In genomic region chr5:76082790-76083554, GRCh38 we compare ENCODE assay signal across 8 cellular contexts. TPM values are rescaled to one million over a fixed set of nuclear protein-coding genes. Genes with fewer than 3 reads are reported as not detected.
A peak's percentile ranks its signal among the peaks of the same experiment; 100 is the strongest.
DNase-seq lines count a peak whose midpoint lies in the region; ATAC-seq, FAIRE-seq and TF ChIP-seq lines count a peak whose summit lies in the region.

Gene SV2C (plus strand): TSS chr5:76083383. CDS start chr5:76131751, 48,368 bp downstream.

- intact Hi-C loops in kidney (cut with DNase I): no loop called here

- H3K4me1 ChIP-seq in kidney (ENCODE audit: control insufficient read depth in 1 of 2, insufficient read depth in 1 of 2, low read depth in 1 of 2, low read length in 2 of 2): peaks cover 0 to 9% of the 10 kb centered on the region in 2 donors

- H3K9ac ChIP-seq in kidney (ENCODE audit: low read length in 2 of 2): no peak within 1 kb of the TSS

- no peaks in the 10 kb centered on the region for H3K9me3 ChIP-seq in kidney (ENCODE audit: control insufficient read depth in 1 of 2, low read length in 2 of 2)

- H3K4me3 ChIP-seq in kidney (ENCODE audit: low read length in 2 of 2): no peak within 1 kb of the TSS

- no peak for FAIRE-seq in kidney (lab: Jason Lieb, UNC)

- no peaks in the 10 kb centered on the region for H3K36me3 ChIP-seq in kidney (ENCODE audit: control insufficient read depth in 1 of 2, insufficient read depth in 2 of 2, low read length in 2 of 2)

- TF ChIP-seq CTCF in kidney (IDR thresholded peaks at IDR 0.05; ENCODE audit: borderline replicate concordance, extremely low read depth, insufficient read depth): no peak

- no peak within 1 kb of the TSS for H3K27ac ChIP-seq in kidney (ENCODE audit: low read depth in 2 of 2, low read length in 2 of 2)

- no peak for ATAC-seq in HG02870 (IDR thresholded peaks at IDR 0.05; ENCODE audit: unreplicated experiment)

- peak; percentile 78 for DNase-seq in D341Med (ENCODE audit: low spot score)
- DNase-seq in Kasumi-1 (lab: John Stamatoyannopoulos, UW): peak; percentile 22 to 23
- DNase-seq in activated naive CD4-positive, alpha-beta T cell treated with anti-CD3 and anti-CD28 coated beads, Interleukin-2, amount 50 U/mL, for 16 hours: peak; percentile 39
- DNase-seq in kidney: peak; percentile 57
- peak; percentile 58 for DNase-seq in stimulated activated CD8-positive, alpha-beta memory T cell treated with anti-CD3 and anti-CD28 coated beads, Interleukin-4, amount 100 ng/mL, for 48 hours
- no peak for DNase-seq in HuH-7.5 (ENCODE audit: low spot score)
- DNase-seq in HUDEP-2 (lab: John Stamatoyannopoulos, UW; ENCODE audit: unreplicated experiment in 76 of 76): no peak

RNA-seq across cellular contexts. Expression of gene SV2C, which starts in this region (rescaled TPM):
- total RNA-seq in kidney: 0.13 TPM
- polyA plus RNA-seq in kidney (ENCODE audit: insufficient read depth, low read depth, low replicate concordance): not detected

Comparison
In these comparisons a context has a peak if more than half of its experiments do, and no peak if none do; other contexts are left out.
1. Peak in DNase-seq in kidney; RNA of the gene not detected or under 1 TPM.
2. DNase-seq: peak in D341Med (single experiment), Kasumi-1 (2 of 2), activated naive CD4-positive, alpha-beta T cell treated with anti-CD3 and anti-CD28 coated beads, Interleukin-2, amount 50 U/mL, for 16 hours (single experiment) and stimulated activated CD8-positive, alpha-beta memory T cell treated with anti-CD3 and anti-CD28 coated beads, Interleukin-4, amount 100 ng/mL, for 48 hours (single experiment); none in HuH-7.5 (single experiment) and HUDEP-2 (0 of 76).